8 cellular contexts compared by ENCODE assay signal in the genomic region with DNA sequence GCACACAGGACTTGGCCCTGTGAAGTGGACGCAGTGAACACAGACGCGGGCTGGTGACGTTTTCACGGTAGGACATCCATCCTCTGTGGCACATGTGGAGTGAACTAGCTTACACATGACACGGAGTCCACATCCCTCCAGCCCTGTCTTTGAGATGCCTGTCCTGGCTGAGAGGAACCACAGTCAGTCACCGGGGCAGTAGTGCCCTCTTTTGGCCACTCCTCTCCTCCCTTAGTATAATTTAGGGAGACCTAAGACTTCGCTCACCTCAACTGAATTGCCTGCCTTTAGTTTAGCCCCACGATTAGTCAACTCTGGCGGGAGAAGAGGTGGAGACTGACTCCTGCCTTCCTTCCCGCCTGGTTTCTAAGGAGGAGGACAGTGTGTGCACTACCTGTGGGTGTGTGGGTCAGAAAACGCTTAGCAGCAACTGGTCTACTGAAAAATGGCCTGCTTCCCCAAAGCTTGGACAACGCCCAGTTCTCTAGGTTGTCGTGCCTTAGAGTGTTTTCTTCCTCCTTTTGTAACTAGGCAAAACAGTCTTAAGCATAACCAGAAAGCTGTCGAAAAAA.
DNase-seq lines count a peak whose midpoint lies in the region; ATAC-seq and TF ChIP-seq lines count a peak whose summit lies in the region.

No MANE protein-coding gene starts in this region.

- H3K27me3 ChIP-seq in mesenchymal stem cell (ENCODE audit: control insufficient read depth in 1 of 2, insufficient read depth in 1 of 2, low read length in 2 of 2) = no peaks in the 10 kb centered on the region

- peak overlapping the region; percentile 60 for H3K4me3 Mint-ChIP-seq in activated T-helper 2 cell treated with anti-CD3 and anti-CD28 coated beads, Interferon-gamma antibody, Interleukin-2, Interleukin-4, amounts not matched to agents 10 μg/mL and 5 μg/mL and 100 μg/mL, durations not matched to agents 14 hours and 24 hours and 36 hours (ENCODE audit: low read depth)

- H3K14ac ChIP-seq in mesenchymal stem cell (ENCODE audit: low read length in 2 of 2) = peak overlapping the region in 1 of 2 experiments; percentile 78

- H3K23ac ChIP-seq in mesenchymal stem cell (ENCODE audit: low read length in 2 of 2) = no peak overlapping the region

- no peak overlapping the region for H4K91ac ChIP-seq in mesenchymal stem cell (ENCODE audit: low read length)

- peaks cover 12% of the 10 kb centered on the region for H3K79me1 ChIP-seq in mesenchymal stem cell (replicated peaks; ENCODE audit: low read length, poor library complexity, severe bottlenecking)

- peaks cover 7 to 43% of the 10 kb centered on the region in 2 experiments for H3K36me3 ChIP-seq in mesenchymal stem cell (ENCODE audit: control insufficient read depth in 1 of 2, insufficient read depth in 2 of 2, low read depth in 1 of 2, low read length in 2 of 2)

- peak overlapping the region; percentile 98 for H3K27ac Mint-ChIP-seq in activated T-helper 2 cell treated with anti-CD3 and anti-CD28 coated beads, Interferon-gamma antibody, Interleukin-2, Interleukin-4, amounts not matched to agents 10 μg/mL and 5 μg/mL and 100 μg/mL, durations not matched to agents 14 hours and 24 hours and 36 hours

- no peak overlapping the region for H4K8ac ChIP-seq in mesenchymal stem cell (ENCODE audit: low read length)

- intact Hi-C loops in activated T-helper 2 cell treated with anti-CD3 and anti-CD28 coated beads, Interferon-gamma antibody, Interleukin-2, Interleukin-4, amounts not matched to agents 10 μg/mL and 5 μg/mL and 100 μg/mL, durations not matched to agents 14 hours and 24 hours and 36 hours (cut with micrococcal nuclease) = loop anchor here (1.0 to 10.0 kb wide), 5 partner anchors 63 to 407 kb away; a partner anchor contains a TSS

- H3K27ac ChIP-seq in mesenchymal stem cell (ENCODE audit: low read length, poor library complexity, severe bottlenecking) = peak overlapping the region; percentile 75

- DNase-seq in GM10266 (ENCODE audit: extremely low spot score) = peak; percentile 47
- DNase-seq in activated T-helper 2 cell treated with anti-CD3 and anti-CD28 coated beads, Interferon-gamma antibody, Interleukin-2, Interleukin-4, amounts not matched to agents 10 μg/mL and 5 μg/mL and 100 μg/mL, durations not matched to agents 14 hours and 24 hours and 36 hours (ENCODE audit: low spot score) = no peak
- no peak for DNase-seq in mesenchymal stem cell
- no peak for DNase-seq in mesenteric fat pad (ENCODE audit: low spot score)
- DNase-seq in NCI-H1436 treated with DMSO at 0.1 percent for 48 hours (lab: John Stamatoyannopoulos, UW) = no peak
- no peak for DNase-seq in NCI-H2227 (lab: John Stamatoyannopoulos, UW; ENCODE audit: unreplicated experiment)

- H3K9ac ChIP-seq in mesenchymal stem cell (ENCODE audit: low read length) = no peak overlapping the region

- WGBS in mesenchymal stem cell = 84% methylated on average over 15 of the region's 15 CpGs

- peaks cover 72% of the 10 kb centered on the region for H3K36me3 Mint-ChIP-seq in activated T-helper 2 cell treated with anti-CD3 and anti-CD28 coated beads, Interferon-gamma antibody, Interleukin-2, Interleukin-4, amounts not matched to agents 10 μg/mL and 5 μg/mL and 100 μg/mL, durations not matched to agents 14 hours and 24 hours and 36 hours (ENCODE audit: low read depth)

- peak; percentile 39 for ATAC-seq in GM21381 (IDR thresholded peaks at IDR 0.05; ENCODE audit: unreplicated experiment)
- peak; percentile 43 for ATAC-seq in HG03520 (IDR thresholded peaks at IDR 0.05; ENCODE audit: unreplicated experiment)

- no peak overlapping the region for H3K4me2 ChIP-seq in mesenchymal stem cell (ENCODE audit: low read length, poor library complexity, severe bottlenecking)

- peak overlapping the region in 1 of 2 experiments; percentile 79 for H3K18ac ChIP-seq in mesenchymal stem cell (ENCODE audit: low read depth in 1 of 2, low read length in 2 of 2)

- H2BK120ac ChIP-seq in mesenchymal stem cell (ENCODE audit: low read depth, low read length) = no peak overlapping the region

- TF ChIP-seq CTCF in GM10266 (IDR thresholded peaks at IDR 0.05; ENCODE audit: control insufficient read depth, insufficient read depth, low read depth, missing control alignments) = peak; percentile 37

- peak overlapping the region; percentile 67 for H2AK5ac ChIP-seq in mesenchymal stem cell (ENCODE audit: low read length, severe bottlenecking)

- H3K4ac ChIP-seq in mesenchymal stem cell (ENCODE audit: low read depth in 1 of 2, low read length in 2 of 2) = no peak overlapping the region

- H3K4me1 Mint-ChIP-seq in activated T-helper 2 cell treated with anti-CD3 and anti-CD28 coated beads, Interferon-gamma antibody, Interleukin-2, Interleukin-4, amounts not matched to agents 10 μg/mL and 5 μg/mL and 100 μg/mL, durations not matched to agents 14 hours and 24 hours and 36 hours (ENCODE audit: low read depth) = peaks cover 83% of the 10 kb centered on the region

- H3K4me1 ChIP-seq in mesenchymal stem cell (ENCODE audit: control insufficient read depth, insufficient read depth, low read depth, low read length) = peaks cover 33% of the 10 kb centered on the region

- no peaks in the 10 kb centered on the region for H3K9me3 Mint-ChIP-seq in activated T-helper 2 cell treated with anti-CD3 and anti-CD28 coated beads, Interferon-gamma antibody, Interleukin-2, Interleukin-4, amounts not matched to agents 10 μg/mL and 5 μg/mL and 100 μg/mL, durations not matched to agents 14 hours and 24 hours and 36 hours

- no peaks in the 10 kb centered on the region for H3K27me3 Mint-ChIP-seq in activated T-helper 2 cell treated with anti-CD3 and anti-CD28 coated beads, Interferon-gamma antibody, Interleukin-2, Interleukin-4, amounts not matched to agents 10 μg/mL and 5 μg/mL and 100 μg/mL, durations not matched to agents 14 hours and 24 hours and 36 hours (ENCODE audit: low read depth)

- H2BK15ac ChIP-seq in mesenchymal stem cell (ENCODE audit: low read depth, poor library complexity, severe bottlenecking) = peak overlapping the region; percentile 15

- H2BK12ac ChIP-seq in mesenchymal stem cell (ENCODE audit: low read length in 2 of 2) = peak overlapping the region in 1 of 2 experiments; percentile 89

- no peak overlapping the region for H3K4me3 ChIP-seq in mesenchymal stem cell (ENCODE audit: insufficient read depth in 1 of 2, low read depth in 1 of 2, low read length in 2 of 2)

- peak overlapping the region; percentile 8 for H2BK5ac ChIP-seq in mesenchymal stem cell (ENCODE audit: low read depth, low read length, poor library complexity, severe bottlenecking)

- peak overlapping the region; percentile 29 for H2AFZ ChIP-seq in mesenchymal stem cell (ENCODE audit: low read depth, low read length)

- no peaks in the 10 kb centered on the region for H3K9me3 ChIP-seq in mesenchymal stem cell (ENCODE audit: control insufficient read depth, low read length)
